ENCODE assay signal across 15 cellular contexts in genomic region chr1:164704954-164705353, GRCh38.
DNase-seq lines count a peak whose midpoint lies in the region; ATAC-seq, FAIRE-seq and TF ChIP-seq lines count a peak whose summit lies in the region.
"Had no signal": no experiment of that assay in that cellular context is flagged by ENCODE, and none has a peak within 500 bp of the region (broad histone marks: within the 10 kb centered on the region; RNA-seq: fewer than 3 reads in every experiment).

No MANE protein-coding gene starts in this region.

- H2BK120ac ChIP-seq in IMR-90 (ENCODE audit: low read depth, low read length), result no peak overlapping the region

- H3K9me3 ChIP-seq in IMR-90 (ENCODE audit: control insufficient read depth, insufficient read depth, low read length), result no peaks in the 10 kb centered on the region
- H3K9me3 ChIP-seq in pancreas, result no peaks in the 10 kb centered on the region

- H3K79me1 ChIP-seq in IMR-90 (ENCODE audit: low read depth in 1 of 2, low read length in 2 of 2), result peaks cover 13 to 16% of the 10 kb centered on the region in 2 experiments; a peak in 3 of 4 replicates

- no peaks in the 10 kb centered on the region for H3K27me3 ChIP-seq in IMR-90 (ENCODE audit: control insufficient read depth, insufficient read depth, low read length)
- no peaks in the 10 kb centered on the region for H3K27me3 ChIP-seq in pancreas

- no peak overlapping the region for H3K9ac ChIP-seq in IMR-90 (ENCODE audit: low read depth, low read length)

- dilution Hi-C loops in IMR-90 (cut with HindIII; ENCODE audit: low sequenced_read_pairs, unreplicated experiment), result no loop called here

- no CpG with 5 or more reads among the region's 1 CpG for WGBS in IMR-90 (ENCODE audit: extremely low coverage in 2 of 2, insufficient read length in 1 of 2), 2 experiments
- WGBS in pancreas, 2 donors, result 58 to 82% methylated on average over 1 of the region's 1 CpG

- CTCF ChIA-PET in IMR-90 (lab: Yijun Ruan, JAX), result interaction anchor here (0.8 kb wide), 1 partner anchor 10 kb away, joined by 3 read pairs; no protein-coding TSS in a partner anchor

- DNase-seq in IMR-90 (no peak), mesothelial cell of epicardium (ENCODE audit: low spot score in 2 of 2, unreplicated experiment in 2 of 2) (no peak), pancreas (no peak), posterior vena cava (ENCODE audit: low spot score) (no peak), cerebellar cortex (ENCODE audit: low spot score) (no peak)
- DNase-seq: CD4-positive, CD25-positive, alpha-beta regulatory T cell; naive thymus-derived CD8-positive, alpha-beta T cell; NCI-H345; SIG-M5 had no signal

- in situ Hi-C loops in IMR-90 (cut with MboI; ENCODE audit: low sequenced_read_pairs), result no loop called here

- H2AK9ac ChIP-seq in IMR-90 (replicated peaks; ENCODE audit: low read depth, low read length, poor library complexity), result no peak overlapping the region

- peaks cover 30% of the 10 kb centered on the region for H3K4me1 ChIP-seq in IMR-90 (ENCODE audit: control insufficient read depth, insufficient read depth, low read length)
- H3K4me1 ChIP-seq in pancreas, result peaks cover 50 to 77% (median 54%) of the 10 kb centered on the region in 3 donors

- TF ChIP-seq RAD21 in IMR-90 (IDR thresholded peaks at IDR 0.05; ENCODE audit: low read length), result no peak

- H2BK15ac ChIP-seq in IMR-90 (ENCODE audit: low read depth, low read length), result no peak overlapping the region

- no peaks in the 10 kb centered on the region for H3K9me3 Mint-ChIP-seq in mesothelial cell of epicardium
- H3K9me3 Mint-ChIP-seq: naive thymus-derived CD8-positive, alpha-beta T cell had no signal

- intact Hi-C loops in IMR-90 (cut with micrococcal nuclease) (loop anchor here (5.0 kb wide), 1 partner anchor 67 kb away; no protein-coding TSS in a partner anchor), pancreas (cut with DNase I) (no loop called here), posterior vena cava (cut with DNase I) (no loop called here)

- no peak overlapping the region for H3K56ac ChIP-seq in IMR-90 (ENCODE audit: extremely low read depth, insufficient read depth, low read length)

- ATAC-seq in IMR-90 (ENCODE audit: low read depth) (no peak), pancreas (no peak), HG03378 (IDR thresholded peaks at IDR 0.05; ENCODE audit: unreplicated experiment) (no peak)
- ATAC-seq: activated T-helper 17 cell treated with anti-CD3 and anti-CD28 coated beads, Interleukin-2, amount 50 U/mL, for 72 hours; HepG2; naive thymus-derived CD8-positive, alpha-beta T cell had no signal

- no peaks in the 10 kb centered on the region for H3K36me3 ChIP-seq in IMR-90 (ENCODE audit: control insufficient read depth, insufficient read depth, low read length)
- no peaks in the 10 kb centered on the region for H3K36me3 ChIP-seq in pancreas

- no peak overlapping the region for H3K14ac ChIP-seq in IMR-90 (replicated peaks; ENCODE audit: low read depth, low read length)

- BruUV-seq in IMR-90 (replicated peaks; lab: Mats Ljungman, UMichigan), result no TSS peak

- H3K4me1 Mint-ChIP-seq in mesothelial cell of epicardium, result peaks cover 93% of the 10 kb centered on the region
- H3K4me1 Mint-ChIP-seq: activated T-helper 17 cell treated with anti-CD3 and anti-CD28 coated beads, Interleukin-2, amount 50 U/mL, for 72 hours; CD4-positive, CD25-positive, alpha-beta regulatory T cell had no signal

- H3K27ac ChIP-seq in C4-2B, result no peak overlapping the region
- no peak overlapping the region for H3K27ac ChIP-seq in IMR-90 (ENCODE audit: insufficient read depth, low read length)
- peak overlapping the region; percentile 40; the same call in 1 of the 2 replicates for H3K27ac ChIP-seq in VCaP
- no peak overlapping the region for H3K27ac ChIP-seq in pancreas
- H3K27ac ChIP-seq: epithelial cell of prostate had no signal

- POLR2A ChIA-PET in IMR-90 (lab: Charles Lee; ENCODE audit: unreplicated experiment), result no interaction called here

- no peak for FAIRE-seq in pancreas (lab: Jason Lieb, UNC)
- FAIRE-seq: HepG2 had no signal

- no peak overlapping the region for H3K4me2 ChIP-seq in IMR-90 (ENCODE audit: low read depth, low read length)

- no peak overlapping the region for H3K18ac ChIP-seq in IMR-90 (ENCODE audit: low read depth, low read length)

- H3K9me1 ChIP-seq in IMR-90 (ENCODE audit: insufficient read depth, low read length), result peaks cover 24% of the 10 kb centered on the region

- H2BK20ac ChIP-seq in IMR-90 (ENCODE audit: low read depth, low read length), result no peak overlapping the region

- no peak overlapping the region for H3K4me3 Mint-ChIP-seq in mesothelial cell of epicardium
- H3K4me3 Mint-ChIP-seq: activated T-helper 17 cell treated with anti-CD3 and anti-CD28 coated beads, Interleukin-2, amount 50 U/mL, for 72 hours; CD4-positive, CD25-positive, alpha-beta regulatory T cell; naive thymus-derived CD8-positive, alpha-beta T cell had no signal

- no peak overlapping the region for H4K91ac ChIP-seq in IMR-90 (ENCODE audit: insufficient read depth, low read depth, low read length)

- H3K4ac ChIP-seq in IMR-90 (ENCODE audit: low read depth, low read length), result no peak overlapping the region

- no peak overlapping the region for H2BK5ac ChIP-seq in IMR-90 (ENCODE audit: low read depth, low read length, poor library complexity, severe bottlenecking)

- no peaks in the 10 kb centered on the region for H3K27me3 Mint-ChIP-seq in mesothelial cell of epicardium (ENCODE audit: low read depth)
- H3K27me3 Mint-ChIP-seq: activated T-helper 17 cell treated with anti-CD3 and anti-CD28 coated beads, Interleukin-2, amount 50 U/mL, for 72 hours had no signal

- H4K8ac ChIP-seq in IMR-90 (ENCODE audit: low read depth in 2 of 2, low read length in 2 of 2), result no peak overlapping the region

- H3K27ac Mint-ChIP-seq in mesothelial cell of epicardium, result peak overlapping the region; percentile 80
- H3K27ac Mint-ChIP-seq: activated T-helper 17 cell treated with anti-CD3 and anti-CD28 coated beads, Interleukin-2, amount 50 U/mL, for 72 hours; CD4-positive, CD25-positive, alpha-beta regulatory T cell; naive thymus-derived CD8-positive, alpha-beta T cell had no signal

- no peak for TF ChIP-seq POLR2A in IMR-90 (IDR thresholded peaks at IDR 0.05; ENCODE audit: low read depth, low read length)

- no peak overlapping the region for H2AK5ac ChIP-seq in IMR-90 (ENCODE audit: low read depth, low read length)

- H3K36me3 Mint-ChIP-seq in mesothelial cell of epicardium, result peaks cover 1% of the 10 kb centered on the region
- H3K36me3 Mint-ChIP-seq: CD4-positive, CD25-positive, alpha-beta regulatory T cell had no signal

- H4K5ac ChIP-seq in IMR-90 (ENCODE audit: low read depth, low read length), result no peak overlapping the region

- 0 out of 2 replicates have a peak, but pooled peaks cover 5% of the 10 kb centered on the region for H4K20me1 ChIP-seq in IMR-90 (ENCODE audit: insufficient read depth, low read length)

- H3K23ac ChIP-seq in IMR-90 (ENCODE audit: low read depth, low read length), result no peak overlapping the region

- H3K4me3 ChIP-seq in IMR-90 (ENCODE audit: insufficient read depth, low read depth, low read length) (no peak overlapping the region), pancreas (no peak overlapping the region)

- TF ChIP-seq CTCF in C4-2B (conservative IDR thresholded peaks at IDR 0.05) (peak; percentile 12), IMR-90 (conservative IDR thresholded peaks at IDR 0.05; ENCODE audit: low read depth, low read length) (0 out of 2 replicates have a peak, but pooled peaks have one; percentile 2), VCaP (conservative IDR thresholded peaks at IDR 0.05) (peak; percentile 18; the same call in 1 of the 2 replicates), mesothelial cell of epicardium (IDR thresholded peaks at IDR 0.05; ENCODE audit: unreplicated experiment) (no peak), pancreas (IDR thresholded peaks at IDR 0.05) (no peak)

- no peak overlapping the region for H2AFZ ChIP-seq in IMR-90 (replicated peaks; ENCODE audit: low read length, poor library complexity)

TF ChIP-seq in IMR-90, 13 proteins besides CTCF, POLR2A, EP300 and RAD21:
- TF ChIP-seq MAZ (IDR thresholded peaks at IDR 0.05; ENCODE audit: borderline replicate concordance, low read depth, low read length) (no peak), CEBPB (IDR thresholded peaks at IDR 0.05; ENCODE audit: low read depth, low read length) (no peak), MXI1 (IDR thresholded peaks at IDR 0.05; ENCODE audit: borderline replicate concordance, low read depth, low read length) (no peak), RFX5 (IDR thresholded peaks at IDR 0.05; ENCODE audit: low read depth, low read length) (no peak), SMC3 (IDR thresholded peaks at IDR 0.05; ENCODE audit: low read depth, low read length) (no peak), BHLHE40 (IDR thresholded peaks at IDR 0.05; ENCODE audit: low read depth, low read length) (no peak), NFE2L2 (IDR thresholded peaks at IDR 0.05; ENCODE audit: low read depth, low read length) (no peak), RCOR1 (IDR thresholded peaks at IDR 0.05; ENCODE audit: insufficient replicate concordance, low read length) (no peak)

Comparison
In these comparisons a context has a peak if more than half of its experiments do, and no peak if none do; other contexts are left out.
1. CTCF ChIP-seq: peak in C4-2B (single experiment), IMR-90 (single experiment) and VCaP (single experiment); none in mesothelial cell of epicardium (single experiment) and pancreas (0 of 4).